30 cellular contexts compared by ENCODE assay signal in the genomic region with DNA sequence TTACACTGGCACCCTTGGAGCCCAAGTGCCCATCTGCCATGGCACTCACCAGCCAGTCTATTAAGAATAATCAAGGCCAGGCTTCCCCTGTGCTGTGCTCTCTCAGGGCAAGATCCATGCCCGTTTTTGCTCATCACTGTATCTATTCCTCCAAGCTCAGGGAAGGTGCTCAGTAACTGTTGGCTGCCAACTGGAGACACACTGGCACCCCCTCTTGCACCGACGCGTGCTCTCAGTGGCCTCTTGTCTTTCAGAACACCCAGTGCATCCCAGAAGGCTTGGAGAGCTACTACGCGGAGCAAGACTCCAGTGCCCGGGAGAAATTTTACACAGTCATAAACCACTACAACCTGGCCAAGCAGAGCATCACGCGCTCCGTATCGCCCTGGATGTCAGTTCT. TPM values are rescaled to one million over a fixed set of nuclear protein-coding genes. Genes with fewer than 3 reads are reported as not detected.
DNase-seq lines count a peak whose midpoint lies in the region; TF ChIP-seq lines count a peak whose summit lies in the region.
"Had no signal": no experiment of that assay in that cellular context is flagged by ENCODE, and none has a peak within 500 bp of the region (broad histone marks: within the 10 kb centered on the region; RNA-seq: fewer than 3 reads in every experiment).

No MANE protein-coding gene starts in this region.

- intact Hi-C loops in sigmoid colon (cut with DNase I) = no loop called here

- no peak overlapping the region for H3K27ac Mint-ChIP-seq in type B pancreatic cell
- H3K27ac Mint-ChIP-seq: activated naive CD8-positive, alpha-beta T cell treated with anti-CD3 and anti-CD28 coated beads, Interleukin-2, amount 50 U/mL, for 24 hours; stimulated activated naive B cell treated with anti-CD40 and anti-IgM and Interleukin-4, amounts not matched to agents 10 μg/mL and 1 μg/mL and 100 μg/mL, for 72 hours had no signal

- WGBS in sigmoid colon, 2 donors = 94 to 96% methylated on average over 11 of the region's 11 CpGs

- H3K27me3 Mint-ChIP-seq in type B pancreatic cell = no peaks in the 10 kb centered on the region
- H3K27me3 Mint-ChIP-seq: activated naive CD8-positive, alpha-beta T cell treated with anti-CD3 and anti-CD28 coated beads, Interleukin-2, amount 50 U/mL, for 24 hours; CD8-positive, alpha-beta memory T cell; stimulated activated naive B cell treated with anti-CD40 and anti-IgM and Interleukin-4, amounts not matched to agents 10 μg/mL and 1 μg/mL and 100 μg/mL, for 72 hours had no signal

- TF ChIP-seq POLR2A in sigmoid colon (IDR thresholded peaks at IDR 0.05) = no peak

- peaks cover 4% of the 10 kb centered on the region for H3K4me1 Mint-ChIP-seq in type B pancreatic cell (ENCODE audit: unreplicated experiment)
- H3K4me1 Mint-ChIP-seq: stimulated activated naive B cell treated with anti-CD40 and anti-IgM and Interleukin-4, amounts not matched to agents 10 μg/mL and 1 μg/mL and 100 μg/mL, for 72 hours had no signal

- H3K9me3 ChIP-seq in sigmoid colon = no peaks in the 10 kb centered on the region
- H3K9me3 ChIP-seq: A549, esophagus squamous epithelium, heart right ventricle, suprapubic skin had no signal

- H3K9me3 Mint-ChIP-seq in type B pancreatic cell = no peaks in the 10 kb centered on the region
- H3K9me3 Mint-ChIP-seq: activated naive CD8-positive, alpha-beta T cell treated with anti-CD3 and anti-CD28 coated beads, Interleukin-2, amount 50 U/mL, for 24 hours; nephron progenitor cell had no signal

- peaks cover 19% of the 10 kb centered on the region for H3K36me3 Mint-ChIP-seq in type B pancreatic cell

- H3K36me3 ChIP-seq in sigmoid colon = peaks cover 17 to 47% (median 25%) of the 10 kb centered on the region in 4 donors

- H3K4me3 ChIP-seq in coronary artery (no peak overlapping the region), sigmoid colon (no peak overlapping the region)
- H3K4me3 ChIP-seq: A549, dorsolateral prefrontal cortex, esophagus squamous epithelium, heart right ventricle, suprapubic skin had no signal

- H3K4me1 ChIP-seq in sigmoid colon = no peaks in the 10 kb centered on the region
- H3K4me1 ChIP-seq: A549, esophagus squamous epithelium, foreskin keratinocyte, heart right ventricle, suprapubic skin had no signal

- DNase-seq in activated effector memory CD4-positive, alpha-beta T cell treated with anti-CD3 and anti-CD28 coated beads, Interleukin-2, amount 50 U/mL, for 16 hours = peak; percentile 41
- DNase-seq in activated effector memory CD4-positive, alpha-beta T cell treated with Interleukin-2 at 50 U/mL for 16 hours = no peak
- peak; percentile 40 for DNase-seq in G401 (ENCODE audit: low spot score)
- DNase-seq in coronary artery (ENCODE audit: low spot score) = peak; percentile 36
- peak; percentile 37 for DNase-seq in sigmoid colon
- no peak for DNase-seq in GM03348 (ENCODE audit: low spot score)
- no peak for DNase-seq in inferior parietal cortex (ENCODE audit: extremely low spot score)
- DNase-seq in type B pancreatic cell (ENCODE audit: extremely low spot score, unreplicated experiment) = no peak
- DNase-seq: activated CD4-positive, alpha-beta T cell treated with anti-CD3 and anti-CD28 coated beads for 4 hours; activated gamma-delta T cell treated with Interleukin-2 at 50 U/mL for 16 hours; activated naive CD8-positive, alpha-beta T cell treated with anti-CD3 and anti-CD28 coated beads, Interleukin-2, amount 50 U/mL, for 24 hours; activated T-cell treated with anti-CD3 and anti-CD28 coated beads, Interleukin-2, amount 50 U/mL, for 1 hour; AML-193; CD8-positive, alpha-beta memory T cell; central memory CD4-positive, alpha-beta T cell; DMS53; esophagus squamous epithelium; foreskin keratinocyte; GDM1; heart right ventricle; NCI-H2081; NCI-H226; nephron progenitor cell; Right ventricle myocardium superior; stimulated activated naive B cell treated with anti-CD40 and anti-IgM and Interleukin-4, amounts not matched to agents 10 μg/mL and 1 μg/mL and 100 μg/mL, for 72 hours had no signal

- TF ChIP-seq EP300 in sigmoid colon (IDR thresholded peaks at IDR 0.05) = no peak

- H3K27ac ChIP-seq in coronary artery (no peak overlapping the region), sigmoid colon (no peak overlapping the region)
- H3K27ac ChIP-seq: A549, dorsolateral prefrontal cortex, esophagus squamous epithelium, foreskin keratinocyte, heart right ventricle, suprapubic skin had no signal

- no peak overlapping the region for H3K4me3 Mint-ChIP-seq in type B pancreatic cell
- H3K4me3 Mint-ChIP-seq: activated naive CD8-positive, alpha-beta T cell treated with anti-CD3 and anti-CD28 coated beads, Interleukin-2, amount 50 U/mL, for 24 hours; nephron progenitor cell; stimulated activated naive B cell treated with anti-CD40 and anti-IgM and Interleukin-4, amounts not matched to agents 10 μg/mL and 1 μg/mL and 100 μg/mL, for 72 hours had no signal

- no peaks in the 10 kb centered on the region for H3K27me3 ChIP-seq in sigmoid colon
- H3K27me3 ChIP-seq: dorsolateral prefrontal cortex, esophagus squamous epithelium, foreskin keratinocyte, heart right ventricle, suprapubic skin had no signal

- in situ Hi-C loops in G401 (cut with HindIII; ENCODE audit: low sequenced_read_pairs) = no loop called here

- TF ChIP-seq CTCF in coronary artery (IDR thresholded peaks at IDR 0.05) (no peak), sigmoid colon (IDR thresholded peaks at IDR 0.05) (no peak), type B pancreatic cell (conservative IDR thresholded peaks at IDR 0.05) (no peak)

RNA-seq across cellular contexts. Expression of a gene that starts 30.1 kb away (rescaled TPM):
- total RNA-seq in G401 (2014; rRNA removed; shearing (Covaris generic)) = 33.8 and 37.9 TPM in 2 replicates
- total RNA-seq in sigmoid colon = 1 to 10 TPM; 2.3 to 9.6 (median 5.6) TPM
- polyA plus RNA-seq in sigmoid colon = 1 to 10 TPM; 1.4 to 3.8 (median 1.8) TPM
- 71.9 and 216 TPM in 2 replicates for total RNA-seq in type B pancreatic cell (ENCODE audit: low replicate concordance)
- total RNA-seq: lung microvascular endothelial cell, osteoblast had no signal

Comparison
In these comparisons a context has a peak if more than half of its experiments do, and no peak if none do; other contexts are left out.
1. DNase-seq: peak in activated effector memory CD4-positive, alpha-beta T cell treated with anti-CD3 and anti-CD28 coated beads, Interleukin-2, amount 50 U/mL, for 16 hours (single experiment), G401 (single experiment), coronary artery (single experiment) and sigmoid colon (single experiment); none in activated effector memory CD4-positive, alpha-beta T cell treated with Interleukin-2 at 50 U/mL for 16 hours (single experiment), GM03348 (single experiment), inferior parietal cortex (single experiment) and type B pancreatic cell (single experiment).